In the genomic region with DNA sequence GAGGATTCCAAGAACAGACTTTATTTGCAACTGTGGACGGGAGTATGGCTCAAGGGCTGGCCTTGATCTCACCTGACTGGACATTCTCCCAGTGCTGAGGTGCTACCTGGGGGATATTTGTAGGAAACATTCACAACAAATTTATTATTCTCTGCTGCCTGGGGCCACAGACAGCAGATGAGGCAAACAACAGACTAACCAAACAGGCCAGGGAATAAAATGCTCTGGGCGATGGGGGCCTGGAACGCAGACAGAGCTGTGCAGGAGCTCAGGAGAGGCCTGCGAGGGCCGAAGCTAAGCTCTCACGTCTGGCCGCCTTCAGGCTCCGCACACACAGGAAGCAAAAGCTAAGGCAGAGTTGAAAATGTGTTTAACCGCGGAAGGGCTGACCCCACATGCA, we compare ENCODE assay signal across 1 cellular context.
TF ChIP-seq lines count a peak whose summit lies in the region.

No MANE protein-coding gene starts in this region.

TF ChIP-seq in WTC11, 78 proteins besides CTCF, POLR2A, EP300 and RAD21 (continued from another document):
- TF ChIP-seq GRHL2 (CRISPR knock-in tag; IDR thresholded peaks at IDR 0.05; ENCODE audit: insufficient replicate concordance, severe bottlenecking) (no peak), ATF1 (CRISPR knock-in tag; IDR thresholded peaks at IDR 0.05) (no peak), ZNF232 (CRISPR knock-in tag; IDR thresholded peaks at IDR 0.05) (no peak), ZNF317 (CRISPR knock-in tag; IDR thresholded peaks at IDR 0.05; ENCODE audit: borderline replicate concordance, low read depth) (no peak)
- TF ChIP-seq, protein P1, sequence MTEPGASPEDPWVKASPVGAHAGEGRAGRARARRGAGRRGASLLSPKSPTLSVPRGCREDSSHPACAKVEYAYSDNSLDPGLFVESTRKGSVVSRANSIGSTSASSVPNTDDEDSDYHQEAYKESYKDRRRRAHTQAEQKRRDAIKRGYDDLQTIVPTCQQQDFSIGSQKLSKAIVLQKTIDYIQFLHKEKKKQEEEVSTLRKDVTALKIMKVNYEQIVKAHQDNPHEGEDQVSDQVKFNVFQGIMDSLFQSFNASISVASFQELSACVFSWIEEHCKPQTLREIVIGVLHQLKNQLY (CRISPR knock-in tag; IDR thresholded peaks at IDR 0.05): no peak
